ENCODE assay signal across 25 cellular contexts in genomic region chr6:104305206-104305605, GRCh38.
"Had no signal": no experiment of that assay in that cellular context is flagged by ENCODE, and none has a peak within 500 bp of the region (broad histone marks: within the 10 kb centered on the region; RNA-seq: fewer than 3 reads in every experiment).

No MANE protein-coding gene starts in this region.

- H3K27me3 ChIP-seq: stomach, suprapubic skin, testis, thyroid gland, tibial artery, tibial nerve, transverse colon, upper lobe of left lung, upper lobe of right lung, uterus, vagina had no signal

- H3K4me3 ChIP-seq: stomach, suprapubic skin, testis, thoracic aorta, thyroid gland, tibial artery, tibial nerve, transverse colon, upper lobe of left lung, upper lobe of right lung, uterus, vagina had no signal

- DNase-seq: stimulated activated CD4-positive, alpha-beta T cell treated with anti-CD3 and anti-CD28 coated beads, Interleukin-2, amount 100 ng/mL, for 48 hours; stimulated activated CD4-positive, alpha-beta T cell treated with anti-CD3 and anti-CD28 coated beads, Interleukin-4, amount 100 ng/mL, for 1 hour; stimulated activated CD4-positive, alpha-beta T cell treated with anti-CD3 and anti-CD28 coated beads, Interleukin-4, amount 100 ng/mL, for 24 hours; stimulated activated CD4-positive, alpha-beta T cell treated with anti-CD3 and anti-CD28 coated beads, Interleukin-4, amount 100 ng/mL, for 4 hours; stimulated activated CD8-positive, alpha-beta memory T cell treated with anti-CD3 and anti-CD28 coated beads, Interleukin-4, amount 100 ng/mL, for 48 hours; stimulated activated naive B cell treated with anti-CD40 and anti-IgM and Interleukin-4, amounts not matched to agents 10 μg/mL and 1 μg/mL and 100 μg/mL, for 72 hours; stimulated activated naive CD4-positive, alpha-beta T cell; stimulated activated naive CD4-positive, alpha-beta T cell treated with Interleukin-2 at 50 U/mL for 16 hours; stimulated activated naive CD8-positive, alpha-beta T cell treated with anti-CD3 and anti-CD28 coated beads, Interleukin-15, amount 100 ng/mL, for 72 hours; stimulated activated naive CD8-positive, alpha-beta T cell treated with anti-CD3 and anti-CD28 coated beads, Interleukin-15, Interleukin-2, amounts not matched to agents 100 U/mL and 50 U/mL, for 24 hours; stomach; substantia nigra; testis; thyroid gland; tibial artery; transverse colon; upper lobe of left lung; upper lobe of right lung; uterus had no signal

- H3K9me3 ChIP-seq: stomach, suprapubic skin, testis, thoracic aorta, thyroid gland, tibial artery, tibial nerve, transverse colon, upper lobe of left lung, upper lobe of right lung, uterus, vagina had no signal

- H3K27ac ChIP-seq: stomach, suprapubic skin, testis, thoracic aorta, thyroid gland, tibial artery, tibial nerve, transverse colon, upper lobe of left lung, upper lobe of right lung, uterus, vagina had no signal

- H3K36me3 ChIP-seq: stomach, suprapubic skin, thoracic aorta, thyroid gland, tibial artery, tibial nerve, transverse colon, upper lobe of left lung, upper lobe of right lung, uterus, vagina had no signal

- ATAC-seq: stimulated activated effector memory CD8-positive, alpha-beta T cell treated with anti-CD3 and anti-CD28 coated beads, Interleukin-12 subunit alpha, Interleukin-12 subunit beta, amount 100 ng/mL, for 72 hours; stimulated activated memory B cell treated with anti-CD40 and anti-IgM and Interleukin-4, amounts not matched to agents 10 μg/mL and 1 μg/mL and 100 μg/mL, for 72 hours; stimulated activated naive B cell treated with anti-CD40 and anti-IgM and Interleukin-4, amounts not matched to agents 10 μg/mL and 1 μg/mL and 100 μg/mL, for 72 hours; stimulated activated naive CD8-positive, alpha-beta T cell treated with anti-CD3 and anti-CD28 coated beads, Interleukin-15, amount 100 ng/mL, for 72 hours; stimulated activated naive CD8-positive, alpha-beta T cell treated with anti-CD3 and anti-CD28 coated beads, Interleukin-15, Interleukin-2, amounts not matched to agents 100 U/mL and 50 U/mL, for 24 hours; upper lobe of right lung had no signal

- H3K4me1 ChIP-seq: stomach, suprapubic skin, testis, thyroid gland, tibial nerve, transverse colon, upper lobe of left lung, upper lobe of right lung, uterus, vagina had no signal
